Comparison of ENCODE assay signal across 8 cellular contexts in the genomic region with DNA sequence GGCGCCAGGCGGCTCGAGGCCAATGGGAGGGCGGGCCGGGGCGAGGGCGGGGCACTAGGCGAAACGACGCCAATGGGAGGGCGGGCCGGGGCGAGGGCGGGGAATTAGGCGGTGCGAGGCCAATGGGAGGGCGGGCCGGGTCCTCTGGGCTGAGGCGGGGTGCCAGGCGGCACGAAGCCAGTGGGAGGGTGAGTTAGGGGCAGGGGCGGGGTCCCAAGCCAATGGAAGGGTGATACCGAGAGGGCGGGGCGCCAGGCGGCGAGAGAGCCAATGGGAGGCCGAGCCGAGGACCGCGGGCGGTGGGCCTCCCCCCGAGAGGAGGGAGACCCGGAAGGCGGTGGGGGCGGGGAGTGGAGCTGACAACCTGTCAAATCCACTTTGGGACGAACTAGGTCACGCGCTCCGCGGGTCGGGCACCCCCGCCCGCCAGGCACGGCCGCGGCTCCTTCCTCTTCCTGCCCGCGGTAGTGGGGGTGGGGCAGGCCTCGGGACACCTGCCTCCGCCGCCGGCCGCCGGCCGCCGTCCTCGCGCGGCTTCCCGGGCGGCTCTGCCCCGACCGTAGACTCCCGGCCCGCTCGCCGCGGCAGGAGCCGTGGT. TPM values are rescaled to one million over a fixed set of nuclear protein-coding genes. Genes with fewer than 3 reads are reported as not detected.
DNase-seq lines count a peak whose midpoint lies in the region; ATAC-seq, FAIRE-seq and TF ChIP-seq lines count a peak whose summit lies in the region.

No MANE protein-coding gene starts in this region.

- peak; percentile 85 for ATAC-seq in GM21381 (IDR thresholded peaks at IDR 0.05; ENCODE audit: unreplicated experiment)

- H3K9me3 ChIP-seq in Caco-2 (no peaks in the 10 kb centered on the region), endocrine pancreas (ENCODE audit: control insufficient read depth, low read length) (no peaks in the 10 kb centered on the region)

- intact Hi-C loops in Caco-2 (cut with micrococcal nuclease; ENCODE audit: unreplicated experiment), result loop anchor here (1.0 to 10.0 kb wide), 6 partner anchors 28 to 298 kb away; partner anchors contain the start of gene KMT2C

- BruUV-seq in Caco-2 (replicated peaks; lab: Mats Ljungman, UMichigan), result no TSS peak

- no peaks in the 10 kb centered on the region for H3K27me3 Mint-ChIP-seq in Caco-2 (ENCODE audit: insufficient read depth, unreplicated experiment)

- H3K36me3 ChIP-seq in Caco-2 (ENCODE audit: control insufficient read depth, insufficient read depth, low read length) (no peaks in the 10 kb centered on the region), endocrine pancreas (ENCODE audit: control insufficient read depth, insufficient read depth, low read length) (no peaks in the 10 kb centered on the region)

- H3K9ac ChIP-seq in endocrine pancreas (ENCODE audit: control insufficient read depth, insufficient read depth, low read length), result peak overlapping the region; percentile 79

- H3K4me3 Mint-ChIP-seq in Caco-2 (ENCODE audit: unreplicated experiment), result peak overlapping the region; percentile 89

- peaks cover 15% of the 10 kb centered on the region for H3K36me3 Mint-ChIP-seq in Caco-2 (ENCODE audit: insufficient read depth, unreplicated experiment)

- no peaks in the 10 kb centered on the region for H3K9me3 Mint-ChIP-seq in Caco-2 (ENCODE audit: unreplicated experiment)

- peak; percentile 100 for DNase-seq in Caco-2
- DNase-seq in HTR-8/SVneo (ENCODE audit: insufficient read length, low spot score), result peak; percentile 94
- DNase-seq in NOMO-1 treated with DMSO at 0.1 percent for 48 hours (lab: John Stamatoyannopoulos, UW; ENCODE audit: unreplicated experiment), result peak; percentile 90
- DNase-seq in activated CD8-positive, alpha-beta memory T cell treated with anti-CD3 and anti-CD28 coated beads, Interleukin-2, amount 50 U/mL, for 1 hour (ENCODE audit: extremely low read depth), result peak; percentile 100
- DNase-seq in mesenteric fat pad (ENCODE audit: low spot score), result peak; percentile 100
- DNase-seq in stimulated activated CD8-positive, alpha-beta memory T cell treated with anti-CD3 and anti-CD28 coated beads, Interleukin-15, amount 100 ng/mL, for 1 hour (ENCODE audit: low read depth), result peak; percentile 100

- no peak for TF ChIP-seq CTCF in Caco-2 (IDR thresholded peaks at IDR 0.05; ENCODE audit: insufficient read depth in 1 of 2, low read depth in 1 of 2, low read length in 1 of 2, severe bottlenecking in 1 of 2, unreplicated experiment in 1 of 2)

- peak overlapping the region; percentile 86 for H3K27ac Mint-ChIP-seq in Caco-2 (ENCODE audit: unreplicated experiment)

- H3K4me1 ChIP-seq in Caco-2 (0 out of 2 replicates have a peak, but pooled peaks cover 5% of the 10 kb centered on the region), endocrine pancreas (ENCODE audit: control insufficient read depth, insufficient read depth, low read length) (no peaks in the 10 kb centered on the region)

- POLR2A ChIA-PET in Caco-2 (lab: Charles Lee), result interaction anchor here (0.6 to 1.2 kb wide), 7 partner anchors 9 to 133 kb away, joined by 3 to 6 read pairs (median 4); no protein-coding TSS in a partner anchor

- H3K4me3 ChIP-seq in Caco-2 (ENCODE audit: low read depth, low read length), result peak overlapping the region; percentile 98
- H3K4me3 ChIP-seq in endocrine pancreas (ENCODE audit: control insufficient read depth, insufficient read depth, low read length), result no peak overlapping the region

- peaks cover 10% of the 10 kb centered on the region for H3K4me1 Mint-ChIP-seq in Caco-2 (ENCODE audit: low read depth, unreplicated experiment)

- H3K27me3 ChIP-seq in Caco-2 (replicated peaks; ENCODE audit: control insufficient read depth, insufficient read depth, low read length) (no peaks in the 10 kb centered on the region), endocrine pancreas (ENCODE audit: control insufficient read depth, insufficient read depth, low read length) (no peaks in the 10 kb centered on the region)

- CTCF ChIA-PET in Caco-2 (lab: Charles Lee), result interaction anchor here (0.7 kb wide), 1 partner anchor 30 kb away, joined by 3 read pairs; no protein-coding TSS in a partner anchor

- FAIRE-seq in HTR-8/SVneo (lab: Jason Lieb, UNC), result no peak

RNA-seq across cellular contexts. Expression of gene KMT2C, which starts 28.0 kb away (rescaled TPM):
- total RNA-seq in Caco-2 (2022) (59.5 and 71.1 TPM in 2 replicates), mesenteric fat pad (83.4 TPM)
